In the genomic region with DNA sequence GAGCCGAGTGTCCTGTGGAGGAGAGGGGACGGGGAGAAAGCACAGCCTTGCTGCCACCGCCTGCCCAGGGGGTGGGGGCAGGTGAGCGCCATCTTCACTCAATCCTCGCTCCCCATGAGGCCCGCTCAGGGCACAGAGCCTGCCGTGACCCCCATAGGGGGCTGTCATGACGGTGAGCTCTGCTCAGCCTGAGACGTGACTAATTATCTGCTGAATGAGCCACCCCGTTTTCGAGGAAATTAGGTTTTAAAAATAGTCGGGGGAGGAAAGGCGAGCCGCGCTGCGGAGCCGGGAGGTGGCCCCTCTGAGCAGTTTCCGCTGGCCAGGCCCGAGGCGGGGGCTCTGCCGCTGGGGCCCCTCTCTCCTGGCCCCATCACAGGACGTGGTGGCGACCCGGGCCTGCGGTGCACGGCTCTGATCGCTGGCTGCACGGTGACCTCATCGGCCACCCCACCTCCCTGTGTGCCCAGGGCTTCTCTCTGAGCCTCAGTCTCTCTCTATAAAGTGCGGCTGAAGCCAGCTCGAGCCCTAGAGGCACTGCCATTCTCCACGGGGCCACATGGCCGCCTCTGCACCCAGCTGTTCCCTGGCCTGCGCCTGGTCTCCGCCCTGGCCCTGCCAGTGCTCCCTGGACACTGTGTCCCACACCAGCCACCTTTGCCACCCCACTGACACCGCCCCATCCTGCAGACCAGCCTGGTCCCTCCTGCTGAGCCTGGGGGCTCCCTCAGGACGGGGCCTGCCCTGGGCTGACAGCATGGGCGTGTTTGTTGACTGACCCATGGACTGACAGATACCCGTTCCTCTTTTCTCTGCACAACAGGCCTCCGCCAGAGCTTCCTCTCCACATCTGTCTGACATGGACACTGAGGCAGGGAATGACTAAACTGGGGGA, we compare ENCODE assay signal across 2 cellular contexts.
A peak's percentile ranks its signal among the peaks of the same experiment; 100 is the strongest.
TF ChIP-seq lines count a peak whose summit lies in the region.

No MANE protein-coding gene starts in this region.

TF ChIP-seq in K562, 482 proteins besides CTCF, POLR2A, EP300 and RAD21 (continues in another document):
- no peak for TF ChIP-seq FOSL1 (tag; conservative IDR thresholded peaks at IDR 0.05)
- TF ChIP-seq ZNF12 (CRISPR knock-in tag; IDR thresholded peaks at IDR 0.05), result no peak
- TF ChIP-seq ZNF232 (CRISPR knock-in tag; IDR thresholded peaks at IDR 0.05), result no peak
- no peak for TF ChIP-seq ZNF717 (CRISPR knock-in tag; IDR thresholded peaks at IDR 0.05)
- TF ChIP-seq WHSC1 (IDR thresholded peaks at IDR 0.05; ENCODE audit: low read length), result no peak
- TF ChIP-seq CHD2 (IDR thresholded peaks at IDR 0.05; ENCODE audit: low read depth, low read length), result no peak
- TF ChIP-seq ZNF609 (CRISPR knock-in tag; IDR thresholded peaks at IDR 0.05; ENCODE audit: borderline replicate concordance), result no peak
- no peak for TF ChIP-seq PHF21A (IDR thresholded peaks at IDR 0.05; ENCODE audit: borderline replicate concordance, low read depth)
- no peak for TF ChIP-seq DACH1 (IDR thresholded peaks at IDR 0.05; ENCODE audit: partially characterized antibody)
- no peak for TF ChIP-seq ZNF24 (IDR thresholded peaks at IDR 0.05)
- TF ChIP-seq GABPB1 (CRISPR knock-in tag; IDR thresholded peaks at IDR 0.05), result no peak
- TF ChIP-seq ETV5 (CRISPR knock-in tag; IDR thresholded peaks at IDR 0.05; ENCODE audit: low read depth), result peak; percentile 22; the same call in 1 of the 2 replicates
- TF ChIP-seq NFE2 (IDR thresholded peaks at IDR 0.05; ENCODE audit: low read depth), result no peak
- TF ChIP-seq, protein P1, sequence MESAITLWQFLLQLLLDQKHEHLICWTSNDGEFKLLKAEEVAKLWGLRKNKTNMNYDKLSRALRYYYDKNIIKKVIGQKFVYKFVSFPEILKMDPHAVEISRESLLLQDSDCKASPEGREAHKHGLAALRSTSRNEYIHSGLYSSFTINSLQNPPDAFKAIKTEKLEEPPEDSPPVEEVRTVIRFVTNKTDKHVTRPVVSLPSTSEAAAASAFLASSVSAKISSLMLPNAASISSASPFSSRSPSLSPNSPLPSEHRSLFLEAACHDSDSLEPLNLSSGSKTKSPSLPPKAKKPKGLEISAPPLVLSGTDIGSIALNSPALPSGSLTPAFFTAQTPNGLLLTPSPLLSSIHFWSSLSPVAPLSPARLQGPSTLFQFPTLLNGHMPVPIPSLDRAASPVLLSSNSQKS (CRISPR knock-in tag; IDR thresholded peaks at IDR 0.05), result no peak
- no peak for TF ChIP-seq ZNF764 (CRISPR knock-in tag; IDR thresholded peaks at IDR 0.05; ENCODE audit: low read depth)
- no peak for TF ChIP-seq CBFA2T2 (conservative IDR thresholded peaks at IDR 0.05)
- no peak for TF ChIP-seq KDM5B (IDR thresholded peaks at IDR 0.05; ENCODE audit: insufficient replicate concordance, low read depth, low read length)
- no peak for TF ChIP-seq ZNF124 (CRISPR knock-in tag; IDR thresholded peaks at IDR 0.05)
- no peak; the same call in 1 of the 2 replicates for TF ChIP-seq ZNF175 (CRISPR knock-in tag; IDR thresholded peaks at IDR 0.05; ENCODE audit: low read depth)
- TF ChIP-seq, protein P2, sequence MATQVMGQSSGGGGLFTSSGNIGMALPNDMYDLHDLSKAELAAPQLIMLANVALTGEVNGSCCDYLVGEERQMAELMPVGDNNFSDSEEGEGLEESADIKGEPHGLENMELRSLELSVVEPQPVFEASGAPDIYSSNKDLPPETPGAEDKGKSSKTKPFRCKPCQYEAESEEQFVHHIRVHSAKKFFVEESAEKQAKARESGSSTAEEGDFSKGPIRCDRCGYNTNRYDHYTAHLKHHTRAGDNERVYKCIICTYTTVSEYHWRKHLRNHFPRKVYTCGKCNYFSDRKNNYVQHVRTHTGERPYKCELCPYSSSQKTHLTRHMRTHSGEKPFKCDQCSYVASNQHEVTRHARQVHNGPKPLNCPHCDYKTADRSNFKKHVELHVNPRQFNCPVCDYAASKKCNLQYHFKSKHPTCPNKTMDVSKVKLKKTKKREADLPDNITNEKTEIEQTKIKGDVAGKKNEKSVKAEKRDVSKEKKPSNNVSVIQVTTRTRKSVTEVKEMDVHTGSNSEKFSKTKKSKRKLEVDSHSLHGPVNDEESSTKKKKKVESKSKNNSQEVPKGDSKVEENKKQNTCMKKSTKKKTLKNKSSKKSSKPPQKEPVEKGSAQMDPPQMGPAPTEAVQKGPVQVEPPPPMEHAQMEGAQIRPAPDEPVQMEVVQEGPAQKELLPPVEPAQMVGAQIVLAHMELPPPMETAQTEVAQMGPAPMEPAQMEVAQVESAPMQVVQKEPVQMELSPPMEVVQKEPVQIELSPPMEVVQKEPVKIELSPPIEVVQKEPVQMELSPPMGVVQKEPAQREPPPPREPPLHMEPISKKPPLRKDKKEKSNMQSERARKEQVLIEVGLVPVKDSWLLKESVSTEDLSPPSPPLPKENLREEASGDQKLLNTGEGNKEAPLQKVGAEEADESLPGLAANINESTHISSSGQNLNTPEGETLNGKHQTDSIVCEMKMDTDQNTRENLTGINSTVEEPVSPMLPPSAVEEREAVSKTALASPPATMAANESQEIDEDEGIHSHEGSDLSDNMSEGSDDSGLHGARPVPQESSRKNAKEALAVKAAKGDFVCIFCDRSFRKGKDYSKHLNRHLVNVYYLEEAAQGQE (CRISPR knock-in tag; IDR thresholded peaks at IDR 0.05; ENCODE audit: low read depth), result no peak
- TF ChIP-seq E2F3 (CRISPR knock-in tag; IDR thresholded peaks at IDR 0.05), result no peak

TF ChIP-seq in SK-N-SH, 30 proteins besides CTCF, POLR2A, EP300 and RAD21:
- no peak for TF ChIP-seq MAX (IDR thresholded peaks at IDR 0.05; ENCODE audit: low read depth)
- TF ChIP-seq SMC3 (IDR thresholded peaks at IDR 0.05; ENCODE audit: low read depth, low read length), result no peak
- no peak for TF ChIP-seq RFX5 (IDR thresholded peaks at IDR 0.05; ENCODE audit: low read length)
- no peak for TF ChIP-seq TAF1 (IDR thresholded peaks at IDR 0.05; ENCODE audit: borderline replicate concordance, low read depth, low read length)
- TF ChIP-seq TEAD4 (IDR thresholded peaks at IDR 0.05; ENCODE audit: borderline replicate concordance, insufficient read depth), result no peak
- TF ChIP-seq NFIC (IDR thresholded peaks at IDR 0.05; ENCODE audit: borderline replicate concordance), result no peak
- no peak for TF ChIP-seq MXI1 (IDR thresholded peaks at IDR 0.05; ENCODE audit: low read depth, low read length)
- no peak for TF ChIP-seq SIN3A (IDR thresholded peaks at IDR 0.05; ENCODE audit: borderline replicate concordance, low read depth, low read length)
- TF ChIP-seq GATA2 (CRISPR knock-in tag; IDR thresholded peaks at IDR 0.05), result no peak
- no peak for TF ChIP-seq TCF12 (IDR thresholded peaks at IDR 0.05)
- TF ChIP-seq PBX3 (IDR thresholded peaks at IDR 0.05), result no peak
- no peak for TF ChIP-seq POLR2AphosphoS5 (IDR thresholded peaks at IDR 0.05; ENCODE audit: low read depth, low read length)
- TF ChIP-seq USF2 (IDR thresholded peaks at IDR 0.05; ENCODE audit: borderline replicate concordance, low read depth, low read length), result no peak
